ENCODE assay signal across 11 cellular contexts in the genomic region with DNA sequence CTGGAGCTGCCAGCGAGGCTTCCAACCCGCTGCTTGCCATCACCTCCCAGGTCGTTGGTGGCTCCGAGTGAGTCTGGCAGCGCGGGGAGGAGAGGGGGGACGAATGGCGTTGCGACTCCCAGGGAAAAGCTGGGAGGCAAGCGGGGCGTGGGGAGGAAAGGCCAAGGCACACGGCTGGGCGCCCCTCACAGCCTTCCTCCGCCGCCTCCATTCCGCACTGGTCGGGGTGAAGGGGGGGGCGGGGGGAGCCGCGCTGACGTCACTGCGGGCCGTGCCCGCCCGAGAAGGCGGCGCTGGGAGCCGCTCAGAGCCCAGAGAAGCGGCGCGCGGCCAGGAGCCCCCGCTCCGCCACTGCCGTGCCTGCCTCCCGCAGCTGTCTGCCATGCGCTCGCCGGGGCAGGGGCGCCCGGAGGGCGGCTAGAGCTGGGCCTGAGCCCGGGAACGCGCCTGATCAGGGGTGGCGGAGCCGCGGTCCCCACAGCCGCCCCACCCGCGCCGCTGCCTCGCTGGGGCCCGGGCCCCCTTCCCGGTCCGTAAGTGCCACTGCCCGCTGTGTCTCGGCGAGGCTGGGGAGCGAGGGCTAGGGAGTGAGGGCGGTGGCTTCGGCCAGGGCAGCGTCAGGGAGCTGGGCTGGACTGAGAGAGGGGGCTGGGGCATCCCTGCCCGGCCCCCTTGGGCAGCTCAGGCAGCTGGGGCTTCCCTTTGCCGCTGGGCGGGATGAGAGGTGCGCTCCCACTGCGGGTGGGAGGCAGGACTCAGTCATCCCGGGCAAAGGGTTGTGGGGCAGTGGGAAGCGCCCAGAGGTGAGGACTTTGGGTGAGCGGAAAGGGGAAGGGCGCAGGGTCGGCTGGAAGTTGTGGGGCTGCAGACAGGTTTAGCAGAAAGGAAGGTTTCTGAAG. TPM values are rescaled to one million over a fixed set of nuclear protein-coding genes. Genes with fewer than 3 reads are reported as not detected.
DNase-seq lines count a peak whose midpoint lies in the region; ATAC-seq and TF ChIP-seq lines count a peak whose summit lies in the region.
"Had no signal": no experiment of that assay in that cellular context is flagged by ENCODE, and none has a peak within 500 bp of the region (broad histone marks: within the 10 kb centered on the region; RNA-seq: fewer than 3 reads in every experiment).

No MANE protein-coding gene starts in this region.

- peaks cover 75% of the 10 kb centered on the region for H3K27me3 Mint-ChIP-seq in activated CD4-positive, alpha-beta T cell treated with anti-CD3 and anti-CD28 coated beads for 36 hours
- peaks cover 84% of the 10 kb centered on the region for H3K27me3 Mint-ChIP-seq in activated CD4-positive, alpha-beta T cell treated with anti-CD3 and anti-CD28 coated beads, Interleukin-2, amount 10 ng/mL, durations not matched to agents 7 days and 5 days
- H3K27me3 Mint-ChIP-seq in brain (peaks cover 47% of the 10 kb centered on the region), progenitor cell of endocrine pancreas (peaks cover 89% of the 10 kb centered on the region)

- CTCF ChIA-PET in activated CD4-positive, alpha-beta T cell treated with anti-CD3 and anti-CD28 coated beads for 36 hours (lab: Charles Lee): interaction anchor here (0.7 to 9.8 kb wide), 2 partner anchors 55 to 156 kb away, joined by 3 to 108 read pairs; no protein-coding TSS in a partner anchor
- CTCF ChIA-PET in activated CD4-positive, alpha-beta T cell treated with anti-CD3 and anti-CD28 coated beads, Interleukin-2, amount 10 ng/mL, durations not matched to agents 7 days and 5 days (lab: Charles Lee): no interaction called here

- DNase-seq in activated CD4-positive, alpha-beta T cell treated with anti-CD3 and anti-CD28 coated beads for 36 hours: peak; percentile 21
- no peak for DNase-seq in activated CD4-positive, alpha-beta T cell treated with anti-CD3 and anti-CD28 coated beads, Interleukin-2, amount 10 ng/mL, durations not matched to agents 7 days and 5 days
- DNase-seq in NCI-H2227 (lab: John Stamatoyannopoulos, UW; ENCODE audit: unreplicated experiment): peak; percentile 79
- peak; percentile 71 for DNase-seq in retina
- DNase-seq in progenitor cell of endocrine pancreas (ENCODE audit: low spot score, unreplicated experiment): no peak
- DNase-seq in A172 (ENCODE audit: low spot score): no peak
- DNase-seq in central memory CD4-positive, alpha-beta T cell: no peak

- H3K4me3 Mint-ChIP-seq in activated CD4-positive, alpha-beta T cell treated with anti-CD3 and anti-CD28 coated beads for 36 hours: no peak overlapping the region
- H3K4me3 Mint-ChIP-seq in activated CD4-positive, alpha-beta T cell treated with anti-CD3 and anti-CD28 coated beads, Interleukin-2, amount 10 ng/mL, durations not matched to agents 7 days and 5 days: no peak overlapping the region
- H3K4me3 Mint-ChIP-seq in brain (peak overlapping the region; percentile 90 to 95 (median 92)), progenitor cell of endocrine pancreas (ENCODE audit: low read depth) (no peak overlapping the region)

- ATAC-seq in activated CD4-positive, alpha-beta T cell treated with anti-CD3 and anti-CD28 coated beads for 36 hours: no peak
- ATAC-seq: GM12878 had no signal

- H3K9me3 Mint-ChIP-seq in activated CD4-positive, alpha-beta T cell treated with anti-CD3 and anti-CD28 coated beads for 36 hours (ENCODE audit: low read depth): no peaks in the 10 kb centered on the region
- H3K9me3 Mint-ChIP-seq in activated CD4-positive, alpha-beta T cell treated with anti-CD3 and anti-CD28 coated beads, Interleukin-2, amount 10 ng/mL, durations not matched to agents 7 days and 5 days: no peaks in the 10 kb centered on the region
- H3K9me3 Mint-ChIP-seq in brain: peaks cover 0 to 8% (median 0%) of the 10 kb centered on the region in 5 experiments
- no peaks in the 10 kb centered on the region for H3K9me3 Mint-ChIP-seq in progenitor cell of endocrine pancreas (ENCODE audit: low read depth)
- H3K9me3 Mint-ChIP-seq: central memory CD8-positive, alpha-beta T cell; neural crest cell had no signal

- POLR2A ChIA-PET in activated CD4-positive, alpha-beta T cell treated with anti-CD3 and anti-CD28 coated beads for 36 hours (lab: Charles Lee): no interaction called here
- POLR2A ChIA-PET in activated CD4-positive, alpha-beta T cell treated with anti-CD3 and anti-CD28 coated beads, Interleukin-2, amount 10 ng/mL, durations not matched to agents 7 days and 5 days (lab: Charles Lee): no interaction called here

- H3K36me3 Mint-ChIP-seq in activated CD4-positive, alpha-beta T cell treated with anti-CD3 and anti-CD28 coated beads for 36 hours (ENCODE audit: low read depth): no peaks in the 10 kb centered on the region
- H3K36me3 Mint-ChIP-seq in activated CD4-positive, alpha-beta T cell treated with anti-CD3 and anti-CD28 coated beads, Interleukin-2, amount 10 ng/mL, durations not matched to agents 7 days and 5 days (ENCODE audit: low read depth): no peaks in the 10 kb centered on the region
- H3K36me3 Mint-ChIP-seq in brain (no peaks in the 10 kb centered on the region), progenitor cell of endocrine pancreas (ENCODE audit: insufficient read depth) (no peaks in the 10 kb centered on the region)

- peaks cover 4% of the 10 kb centered on the region for H3K4me1 Mint-ChIP-seq in activated CD4-positive, alpha-beta T cell treated with anti-CD3 and anti-CD28 coated beads for 36 hours
- peaks cover 13% of the 10 kb centered on the region for H3K4me1 Mint-ChIP-seq in activated CD4-positive, alpha-beta T cell treated with anti-CD3 and anti-CD28 coated beads, Interleukin-2, amount 10 ng/mL, durations not matched to agents 7 days and 5 days
- peaks cover 84% of the 10 kb centered on the region for H3K4me1 Mint-ChIP-seq in brain
- peaks cover under 1% of the 10 kb centered on the region for H3K4me1 Mint-ChIP-seq in progenitor cell of endocrine pancreas (ENCODE audit: low read depth)

- TF ChIP-seq CTCF in brain (conservative IDR thresholded peaks at IDR 0.05) (no peak), progenitor cell of endocrine pancreas (IDR thresholded peaks at IDR 0.05; ENCODE audit: unreplicated experiment) (no peak)

- intact Hi-C loops in activated CD4-positive, alpha-beta T cell treated with anti-CD3 and anti-CD28 coated beads for 36 hours (cut with DNase I, micrococcal nuclease): no loop called here

- no peak overlapping the region for H3K27ac Mint-ChIP-seq in activated CD4-positive, alpha-beta T cell treated with anti-CD3 and anti-CD28 coated beads for 36 hours
- H3K27ac Mint-ChIP-seq in activated CD4-positive, alpha-beta T cell treated with anti-CD3 and anti-CD28 coated beads, Interleukin-2, amount 10 ng/mL, durations not matched to agents 7 days and 5 days: no peak overlapping the region
- H3K27ac Mint-ChIP-seq in brain (peak overlapping the region; percentile 93 to 98 (median 96)), progenitor cell of endocrine pancreas (no peak overlapping the region)

RNA-seq across cellular contexts. Expression of gene POLG, which starts 27.8 kb away (rescaled TPM):
- 10 to 100 TPM; 63.2 to 80.4 TPM for total RNA-seq in activated CD4-positive, alpha-beta T cell treated with anti-CD3 and anti-CD28 coated beads for 36 hours
- 100 to 1,000 TPM in 1 of 2 experiments, 10 to 100 TPM in 1; 85.6 to 105 TPM for total RNA-seq in activated CD4-positive, alpha-beta T cell treated with anti-CD3 and anti-CD28 coated beads, Interleukin-2, amount 10 ng/mL, durations not matched to agents 7 days and 5 days
- 36.8 TPM for polyA plus RNA-seq in brain (ENCODE audit: insufficient read depth, low read depth, low replicate concordance)
- 69.3 and 156 TPM in 2 replicates for total RNA-seq in progenitor cell of endocrine pancreas
- 40.2 and 46.5 TPM in 2 replicates for total RNA-seq in A172 (2014; rRNA removed; shearing (Covaris generic))

Comparison
In these comparisons a context has a peak if more than half of its experiments do, and no peak if none do; other contexts are left out.
1. DNase-seq: peak in activated CD4-positive, alpha-beta T cell treated with anti-CD3 and anti-CD28 coated beads for 36 hours (single experiment), NCI-H2227 (single experiment) and retina (single experiment); none in activated CD4-positive, alpha-beta T cell treated with anti-CD3 and anti-CD28 coated beads, Interleukin-2, amount 10 ng/mL, durations not matched to agents 7 days and 5 days (single experiment), progenitor cell of endocrine pancreas (single experiment), A172 (single experiment) and central memory CD4-positive, alpha-beta T cell (single experiment).
2. H3K27ac Mint-ChIP-seq: peak in brain (5 of 5); none in activated CD4-positive, alpha-beta T cell treated with anti-CD3 and anti-CD28 coated beads for 36 hours (single experiment), activated CD4-positive, alpha-beta T cell treated with anti-CD3 and anti-CD28 coated beads, Interleukin-2, amount 10 ng/mL, durations not matched to agents 7 days and 5 days (single experiment) and progenitor cell of endocrine pancreas (single experiment).
3. H3K4me3 Mint-ChIP-seq: peak in brain (5 of 5); none in activated CD4-positive, alpha-beta T cell treated with anti-CD3 and anti-CD28 coated beads for 36 hours (single experiment), activated CD4-positive, alpha-beta T cell treated with anti-CD3 and anti-CD28 coated beads, Interleukin-2, amount 10 ng/mL, durations not matched to agents 7 days and 5 days (single experiment) and progenitor cell of endocrine pancreas (single experiment).